1 cellular context compared by ENCODE assay signal in genomic region chr17:60371818-60372510, GRCh38.
TF ChIP-seq lines count a peak whose summit lies in the region.

No MANE protein-coding gene starts in this region.

TF ChIP-seq in WTC11, 78 proteins besides CTCF, POLR2A, EP300 and RAD21 (continued from another document):
- no peak for TF ChIP-seq PRDM15 (CRISPR knock-in tag; IDR thresholded peaks at IDR 0.05)
- TF ChIP-seq GRHL2 (CRISPR knock-in tag; IDR thresholded peaks at IDR 0.05; ENCODE audit: insufficient replicate concordance, severe bottlenecking): no peak
- no peak for TF ChIP-seq ZNF423 (CRISPR knock-in tag; IDR thresholded peaks at IDR 0.05)
- TF ChIP-seq OVOL2 (CRISPR knock-in tag; IDR thresholded peaks at IDR 0.05; ENCODE audit: borderline replicate concordance): no peak
- no peak for TF ChIP-seq ZNF671 (CRISPR knock-in tag; IDR thresholded peaks at IDR 0.05)
